ENCODE assay signal across 8 cellular contexts in genomic region chr3:129577356-129577755, GRCh38.
A peak's percentile ranks its signal among the peaks of the same experiment; 100 is the strongest.
DNase-seq lines count a peak whose midpoint lies in the region; ATAC-seq and TF ChIP-seq lines count a peak whose summit lies in the region.

No MANE protein-coding gene starts in this region.

- TF ChIP-seq CTCF in coronary artery (IDR thresholded peaks at IDR 0.05): no peak
- TF ChIP-seq CTCF in neutrophil (IDR thresholded peaks at IDR 0.05): no peak

- H3K4me3 ChIP-seq in coronary artery (no peak overlapping the region), neutrophil (ENCODE audit: low read depth in 1 of 2, low read length in 1 of 2) (peak overlapping the region; percentile 16 to 36)

- H3K27me3 ChIP-seq in neutrophil: no peaks in the 10 kb centered on the region

- H3K9me3 ChIP-seq in neutrophil: no peaks in the 10 kb centered on the region

- H3K4me1 ChIP-seq in neutrophil (ENCODE audit: control insufficient read depth in 1 of 2, insufficient read depth in 1 of 2, low read depth in 1 of 2, low read length in 1 of 2): peaks cover 13 to 24% of the 10 kb centered on the region in 2 experiments

- peak overlapping the region; percentile 36 to 83 for H3K27ac ChIP-seq in coronary artery
- H3K27ac ChIP-seq in neutrophil: no peak overlapping the region

- DNase-seq in COLO668 (lab: John Stamatoyannopoulos, UW; ENCODE audit: unreplicated experiment): peak; percentile 55
- DNase-seq in NAMALWA (ENCODE audit: low spot score): peak; percentile 58
- no peak for DNase-seq in coronary artery (ENCODE audit: low spot score)
- DNase-seq in SW 1271 (lab: John Stamatoyannopoulos, UW): no peak
- no peak for DNase-seq in HK-2 (ENCODE audit: unreplicated experiment)
- DNase-seq in T1000 (lab: John Stamatoyannopoulos, UW): no peak

- ATAC-seq in GM21786 (IDR thresholded peaks at IDR 0.05; ENCODE audit: unreplicated experiment): no peak

- no peaks in the 10 kb centered on the region for H3K36me3 ChIP-seq in neutrophil

Comparison
In these comparisons a context has a peak if more than half of its experiments do, and no peak if none do; other contexts are left out.
1. DNase-seq: peak in COLO668 (single experiment) and NAMALWA (single experiment); none in coronary artery (single experiment), SW 1271 (0 of 2), HK-2 (single experiment) and T1000 (single experiment).